Comparison of ENCODE assay signal across 8 cellular contexts in genomic region chr13:99655351-99656091, GRCh38. TPM values are rescaled to one million over a fixed set of nuclear protein-coding genes. Genes with fewer than 3 reads are reported as not detected.
DNase-seq lines count a peak whose midpoint lies in the region; ATAC-seq and TF ChIP-seq lines count a peak whose summit lies in the region.

No MANE protein-coding gene starts in this region.

- no peaks in the 10 kb centered on the region for H4K20me1 ChIP-seq in PC-9 (ENCODE audit: insufficient read depth)

- H3K4me2 ChIP-seq in PC-9, result no peak overlapping the region

- CTCF ChIA-PET in PC-9 (lab: Charles Lee), result interaction anchor here (1.2 kb wide), 1 partner anchor 1472 kb away, joined by 4 read pairs; no protein-coding TSS in a partner anchor

- H3K36me3 ChIP-seq in kidney epithelial cell (ENCODE audit: control insufficient read depth, insufficient read depth, low read length) (no peaks in the 10 kb centered on the region), PC-9 (ENCODE audit: low read depth) (no peaks in the 10 kb centered on the region)

- H3K4me3 ChIP-seq in kidney epithelial cell (ENCODE audit: low read depth, low read length) (peak overlapping the region; percentile 7), PC-9 (no peak overlapping the region)

- H3K9me2 ChIP-seq in PC-9 (ENCODE audit: insufficient read depth), result no peaks in the 10 kb centered on the region

- H2AFZ ChIP-seq in PC-9, result no peak overlapping the region

- no peaks in the 10 kb centered on the region for H3K4me1 ChIP-seq in PC-9 (replicated peaks; ENCODE audit: insufficient read depth)

- no peak overlapping the region for H3K27ac ChIP-seq in PC-9

- H3K27me3 ChIP-seq in kidney epithelial cell (ENCODE audit: control insufficient read depth, insufficient read depth, low read length), result peaks cover 4% of the 10 kb centered on the region
- no peaks in the 10 kb centered on the region for H3K27me3 ChIP-seq in PC-9 (ENCODE audit: insufficient read depth, low read depth)

- no peak for TF ChIP-seq CTCF in kidney epithelial cell (IDR thresholded peaks at IDR 0.05; ENCODE audit: insufficient read depth, low read length, poor library complexity, severe bottlenecking)
- no peak for TF ChIP-seq CTCF in PC-9 (conservative IDR thresholded peaks at IDR 0.05)

- DNase-seq in stimulated activated naive CD4-positive, alpha-beta T cell treated with Interleukin-2 at 50 U/mL for 16 hours (lab: John Stamatoyannopoulos, UW), result peak; percentile 38
- DNase-seq in stimulated activated naive CD4-positive, alpha-beta T cell (lab: John Stamatoyannopoulos, UW), result no peak
- peak; percentile 27 for DNase-seq in activated T-cell treated with anti-CD3 and anti-CD28 coated beads, Interleukin-2, amount 50 U/mL, for 1 hour
- DNase-seq in kidney epithelial cell (ENCODE audit: low read depth), result peak; percentile 92
- no peak for DNase-seq in PC-9
- DNase-seq in T-helper 9 cell, result no peak
- DNase-seq in NCI-H524 treated with DMSO at 0.1 percent for 48 hours (lab: John Stamatoyannopoulos, UW), result no peak

- no TSS peak for BruUV-seq in PC-9 (replicated peaks; lab: Mats Ljungman, UMichigan)

- intact Hi-C loops in PC-9 (cut with micrococcal nuclease; ENCODE audit: unreplicated experiment), result loop anchor here (2.0 to 10.0 kb wide), 4 partner anchors 262 to 1469 kb away; no protein-coding TSS in a partner anchor

- no peaks in the 10 kb centered on the region for H3K9me3 ChIP-seq in PC-9 (ENCODE audit: insufficient read depth, low read depth)

- ATAC-seq in GM18498 (IDR thresholded peaks at IDR 0.05; ENCODE audit: unreplicated experiment), result no peak

- no peaks in the 10 kb centered on the region for H3F3A ChIP-seq in PC-9 (ENCODE audit: insufficient read depth, low read depth)

- H3K79me2 ChIP-seq in PC-9 (ENCODE audit: low read depth), result no peaks in the 10 kb centered on the region

- POLR2A ChIA-PET in PC-9 (lab: Charles Lee; ENCODE audit: unreplicated experiment), result no interaction called here

RNA-seq across cellular contexts. Expression of gene CLYBL, which starts 49.0 kb away (rescaled TPM):
- 5.9 and 6.8 TPM in 2 replicates for total RNA-seq in kidney epithelial cell
- 5.9 and 9.4 TPM in 2 replicates for total RNA-seq in PC-9 (2021)

Comparison
In these comparisons a context has a peak if more than half of its experiments do, and no peak if none do; other contexts are left out.
1. DNase-seq: peak in stimulated activated naive CD4-positive, alpha-beta T cell treated with Interleukin-2 at 50 U/mL for 16 hours (single experiment), activated T-cell treated with anti-CD3 and anti-CD28 coated beads, Interleukin-2, amount 50 U/mL, for 1 hour (single experiment) and kidney epithelial cell (single experiment); none in stimulated activated naive CD4-positive, alpha-beta T cell (0 of 6), PC-9 (0 of 2), T-helper 9 cell (single experiment) and NCI-H524 treated with DMSO at 0.1 percent for 48 hours (single experiment).